In genomic region chr6:27130668-27131428, GRCh38 we compare ENCODE assay signal across 8 cellular contexts.
DNase-seq lines count a peak whose midpoint lies in the region; ATAC-seq and TF ChIP-seq lines count a peak whose summit lies in the region.

No MANE protein-coding gene starts in this region.

- no peaks in the 10 kb centered on the region for H3K9me3 Mint-ChIP-seq in T-cell

- DNase-seq in T-cell (no peak), T-helper 9 cell (no peak), GM13976 (ENCODE audit: low spot score) (no peak)

- H3K4me3 Mint-ChIP-seq in T-cell = no peak overlapping the region

- peaks cover 12% of the 10 kb centered on the region for H3K79me2 ChIP-seq in Loucy (ENCODE audit: insufficient read depth, low read length)

- H3K27me3 ChIP-seq in Loucy (ENCODE audit: insufficient read depth, low read length, poor library complexity, severe bottlenecking) = no peaks in the 10 kb centered on the region
- no peaks in the 10 kb centered on the region for H3K27me3 ChIP-seq in ectodermal cell (ENCODE audit: control insufficient read depth, insufficient read depth, low read length, poor library complexity, severe bottlenecking)
- no peaks in the 10 kb centered on the region for H3K27me3 ChIP-seq in neuron (ENCODE audit: insufficient read depth, low read length)

- H3K9ac ChIP-seq in Loucy (ENCODE audit: low read depth, low read length, poor library complexity, severe bottlenecking) = peak overlapping the region; percentile 100

- H3K4me3 ChIP-seq in Loucy (ENCODE audit: low read length, poor library complexity, severe bottlenecking) (peak overlapping the region; percentile 78), ectodermal cell (ENCODE audit: insufficient read depth, low read depth, low read length) (peak overlapping the region; percentile 89), neuron (ENCODE audit: low read length) (peak overlapping the region; percentile 79)

- H3K27me3 Mint-ChIP-seq in T-cell = no peaks in the 10 kb centered on the region

- H3K36me3 Mint-ChIP-seq in T-cell = no peaks in the 10 kb centered on the region

- POLR2A ChIA-PET in T-cell (lab: Charles Lee) = interaction anchor here (0.5 to 5.3 kb wide), 8 partner anchors 15 to 972 kb away, joined by 3 to 201 read pairs (median 11); a partner anchor contains a TSS

- no peaks in the 10 kb centered on the region for H3K9me2 ChIP-seq in Loucy (replicated peaks; ENCODE audit: low read depth, low read length)

- CTCF ChIA-PET in T-cell (lab: Charles Lee) = interaction anchor here (0.6 to 4.8 kb wide), 8 partner anchors 13 to 1896 kb away, joined by 3 to 52 read pairs (median 4); a partner anchor contains a TSS

- H3K9me3 ChIP-seq in Loucy (ENCODE audit: insufficient read depth, low read depth, low read length) = no peaks in the 10 kb centered on the region
- no peaks in the 10 kb centered on the region for H3K9me3 ChIP-seq in ectodermal cell (ENCODE audit: control insufficient read depth, low read length)
- no peaks in the 10 kb centered on the region for H3K9me3 ChIP-seq in neuron (ENCODE audit: low read length)

- ATAC-seq in T-cell (replicated peaks in 1 of 4) = no peak
- no peak for ATAC-seq in GM21576 (IDR thresholded peaks at IDR 0.05; ENCODE audit: unreplicated experiment)

- peak overlapping the region; percentile 91 for H3K4me2 ChIP-seq in Loucy (ENCODE audit: low read depth, low read length, poor library complexity, severe bottlenecking)

- H3K4me1 ChIP-seq in Loucy (ENCODE audit: insufficient read depth, low read length, poor library complexity, severe bottlenecking) = peaks cover 69% of the 10 kb centered on the region
- peaks cover 4% of the 10 kb centered on the region for H3K4me1 ChIP-seq in ectodermal cell (ENCODE audit: control insufficient read depth, insufficient read depth, low read length)
- peaks cover 13% of the 10 kb centered on the region for H3K4me1 ChIP-seq in neuron (ENCODE audit: insufficient read depth, low read length)

- no peaks in the 10 kb centered on the region for H3K36me3 ChIP-seq in Loucy (ENCODE audit: insufficient read depth, low read length)
- H3K36me3 ChIP-seq in ectodermal cell (ENCODE audit: control insufficient read depth, insufficient read depth, low read length) = no peaks in the 10 kb centered on the region
- no peaks in the 10 kb centered on the region for H3K36me3 ChIP-seq in neuron (ENCODE audit: insufficient read depth, low read length)

- no peak overlapping the region for H3K27ac Mint-ChIP-seq in T-cell

- WGBS in ectodermal cell, 2 experiments = 51 to 59% methylated on average over 3 to 4 of the region's 7 CpGs

- H3K27ac ChIP-seq in C4-2B (peak overlapping the region; percentile 97), ectodermal cell (ENCODE audit: insufficient read depth, low read depth, low read length, poor library complexity, severe bottlenecking) (peak overlapping the region; percentile 90)

- peaks cover 18% of the 10 kb centered on the region for H3F3A ChIP-seq in Loucy (ENCODE audit: low read depth)

- in situ Hi-C loops in GM13976 (cut with MboI; ENCODE audit: low sequenced_read_pairs, unreplicated experiment) = loop anchor here (10.0 kb wide), 1 partner anchor 1096 kb away; a partner anchor contains a TSS

- TF ChIP-seq CTCF in C4-2B (conservative IDR thresholded peaks at IDR 0.05) = no peak
- TF ChIP-seq CTCF in Loucy (conservative IDR thresholded peaks at IDR 0.05; ENCODE audit: low read length) = no peak
- no peak for TF ChIP-seq CTCF in GM13976 (IDR thresholded peaks at IDR 0.05; ENCODE audit: borderline replicate concordance, control extremely low read depth, extremely low read depth, insufficient read depth, missing control alignments)

- no peaks in the 10 kb centered on the region for H4K20me1 ChIP-seq in Loucy (ENCODE audit: insufficient read depth, low read length, poor library complexity, severe bottlenecking)

- H3K4me1 Mint-ChIP-seq in T-cell = peaks cover 29 to 37% (median 32%) of the 10 kb centered on the region in 3 donors

- H2AFZ ChIP-seq in Loucy (ENCODE audit: low read length) (no peak overlapping the region), neuron (ENCODE audit: low read depth, low read length) (peak overlapping the region; percentile 41)
